Comparison of ENCODE assay signal across 7 cellular contexts in genomic region chr6:36986704-36987047, GRCh38. TPM values are rescaled to one million over a fixed set of nuclear protein-coding genes. Genes with fewer than 3 reads are reported as not detected.
DNase-seq lines count a peak whose midpoint lies in the region; ATAC-seq and TF ChIP-seq lines count a peak whose summit lies in the region.

No MANE protein-coding gene starts in this region.

- peak overlapping the region; percentile 80 for H3K27ac ChIP-seq in RWPE1
- peak overlapping the region; percentile 91 to 98 (median 98) for H3K27ac ChIP-seq in esophagus muscularis mucosa (replicated peaks in 1 of 4)
- peak overlapping the region; percentile 97 to 98 for H3K27ac ChIP-seq in prostate gland

- intact Hi-C loops in esophagus muscularis mucosa (cut with DNase I) (no loop called here), prostate gland (cut with DNase I) (loop anchor here (5.0 kb wide), 1 partner anchor 186 kb away; the partner anchor contains the start of gene PIM1)

- H3K36me3 ChIP-seq in esophagus muscularis mucosa = peaks cover 0 to 3% (median 0%) of the 10 kb centered on the region in 4 donors
- H3K36me3 ChIP-seq in prostate gland = no peaks in the 10 kb centered on the region

- H3K4me1 ChIP-seq in esophagus muscularis mucosa = peaks cover 40 to 48% (median 47%) of the 10 kb centered on the region in 4 donors
- H3K4me1 ChIP-seq in prostate gland (replicated peaks) = peaks cover 4% of the 10 kb centered on the region

- DNase-seq in RWPE1 (ENCODE audit: low spot score) = no peak
- no peak for DNase-seq in esophagus muscularis mucosa (ENCODE audit: extremely low spot score)
- DNase-seq in prostate gland (ENCODE audit: low spot score) = no peak
- DNase-seq in NCI-H510A treated with DMSO at 0.1 percent for 48 hours (lab: John Stamatoyannopoulos, UW) = no peak
- DNase-seq in AML-193 (lab: John Stamatoyannopoulos, UW) = no peak
- DNase-seq in activated gamma-delta T cell treated with Interleukin-2 at 50 U/mL for 16 hours = no peak

- WGBS in esophagus muscularis mucosa = 0% methylated on average over 8 of the region's 8 CpGs
- under 1% methylated on average over 8 of the region's 8 CpGs for WGBS in prostate gland

- no peak for TF ChIP-seq EP300 in esophagus muscularis mucosa (IDR thresholded peaks at IDR 0.05)

- no peak for TF ChIP-seq POLR2A in esophagus muscularis mucosa (IDR thresholded peaks at IDR 0.05; ENCODE audit: low read depth)
- no peak for TF ChIP-seq POLR2A in prostate gland (IDR thresholded peaks at IDR 0.05)

- POLR2A ChIA-PET in RWPE1 (lab: Yijun Ruan, JAX; ENCODE audit: low non-redundant PET) = interaction anchor here (1.0 to 1.2 kb wide), 3 partner anchors 12 to 27 kb away, joined by 3 read pairs; no protein-coding TSS in a partner anchor

- H3K4me3 ChIP-seq in esophagus muscularis mucosa = peak overlapping the region; percentile 89 to 99 (median 96)
- H3K4me3 ChIP-seq in prostate gland = peak overlapping the region; percentile 99 to 100

- H3K27me3 ChIP-seq in esophagus muscularis mucosa = peaks cover 0 to 3% (median 0%) of the 10 kb centered on the region in 4 donors
- H3K27me3 ChIP-seq in prostate gland (replicated peaks; ENCODE audit: insufficient read depth) = no peaks in the 10 kb centered on the region

- CTCF ChIA-PET in RWPE1 (lab: Yijun Ruan, JAX) = interaction anchor here (0.8 to 1.5 kb wide), 2 partner anchors 31 to 53 kb away, joined by 3 to 9 read pairs; no protein-coding TSS in a partner anchor

- TF ChIP-seq CTCF in RWPE1 (conservative IDR thresholded peaks at IDR 0.05; ENCODE audit: low read depth) (no peak), esophagus muscularis mucosa (IDR thresholded peaks at IDR 0.05) (no peak), prostate gland (IDR thresholded peaks at IDR 0.05) (no peak)

- no peaks in the 10 kb centered on the region for H3K9me3 ChIP-seq in esophagus muscularis mucosa
- no peaks in the 10 kb centered on the region for H3K9me3 ChIP-seq in prostate gland

- peak; percentile 9 for ATAC-seq in GM21786 (IDR thresholded peaks at IDR 0.05; ENCODE audit: unreplicated experiment)

RNA-seq across cellular contexts. Expression of gene MTCH1, which starts 0.7 kb away (rescaled TPM):
- total RNA-seq in esophagus muscularis mucosa (100 to 1,000 TPM; 205 to 258 (median 232) TPM), prostate gland (100 to 1,000 TPM; 269 to 367 TPM)

RNA-seq across cellular contexts. Expression of gene FGD2, which starts 18.8 kb away (rescaled TPM):
- 10 to 100 TPM; 13.9 to 23.1 (median 19.3) TPM for total RNA-seq in esophagus muscularis mucosa
- 10 to 100 TPM in 1 of 2 donors, 1 to 10 TPM in 1; 3.4 to 17.9 TPM for total RNA-seq in prostate gland

RNA-seq across cellular contexts. Expression of gene PI16, which starts 32.1 kb away (rescaled TPM):
- 10 to 100 TPM; 44.8 to 64.3 (median 56.9) TPM for total RNA-seq in esophagus muscularis mucosa
- 10 to 100 TPM in 1 of 2 donors, 1 to 10 TPM in 1; 7.9 to 18.0 TPM for total RNA-seq in prostate gland
